Comparison of ENCODE assay signal across 9 cellular contexts in the genomic region with DNA sequence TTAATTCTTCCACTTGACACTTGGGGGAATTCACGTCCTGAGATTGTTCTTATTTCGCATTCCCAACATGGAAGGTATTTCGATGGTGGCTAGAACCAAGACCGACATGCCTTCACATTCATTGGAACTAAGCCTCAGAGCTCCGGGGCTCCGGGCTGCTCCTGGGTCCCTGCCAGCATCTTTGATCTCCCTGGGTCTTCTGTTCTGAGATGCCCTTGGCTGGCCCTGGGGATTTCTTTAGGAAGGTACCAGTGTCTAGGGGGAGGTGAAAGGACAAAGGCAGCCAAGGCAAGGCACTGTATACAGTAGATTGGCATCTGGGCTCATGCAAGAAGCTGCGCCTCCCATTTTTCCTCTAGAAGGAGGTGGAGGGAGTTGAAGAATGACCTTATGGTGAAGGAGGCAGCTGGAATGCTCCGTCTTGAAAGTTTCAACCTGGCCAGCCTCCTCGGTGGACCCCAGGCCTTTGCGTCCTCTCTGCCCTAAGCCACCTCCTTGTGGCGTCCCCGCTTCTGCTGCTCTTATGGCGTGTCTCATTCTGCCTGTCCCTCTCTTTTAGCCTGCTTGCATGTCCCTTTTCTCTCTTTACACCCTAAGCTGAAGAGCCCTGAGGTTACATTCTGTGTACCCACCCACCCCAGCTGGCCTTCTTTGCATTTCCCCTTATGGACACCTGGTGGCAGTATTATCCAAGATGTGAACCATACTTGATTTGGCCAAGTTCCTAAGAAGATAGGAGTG.
DNase-seq lines count a peak whose midpoint lies in the region; ATAC-seq, FAIRE-seq and TF ChIP-seq lines count a peak whose summit lies in the region.
"Had no signal": no experiment of that assay in that cellular context is flagged by ENCODE, and none has a peak within 500 bp of the region (broad histone marks: within the 10 kb centered on the region; RNA-seq: fewer than 3 reads in every experiment).

No MANE protein-coding gene starts in this region.

- TF ChIP-seq POLR2A in GM18505 (IDR thresholded peaks at IDR 0.05; ENCODE audit: borderline replicate concordance, extremely low read depth, insufficient read depth, insufficient read length): no peak

- H3K36me3 ChIP-seq in mucosa of descending colon (ENCODE audit: low read depth): no peaks in the 10 kb centered on the region

- ATAC-seq in mucosa of descending colon (peak; percentile 71), GM18505 (IDR thresholded peaks at IDR 0.05; ENCODE audit: unreplicated experiment) (no peak), HG03565 (IDR thresholded peaks at IDR 0.05; ENCODE audit: unreplicated experiment) (no peak)

- H3K4me1 Mint-ChIP-seq in activated naive CD4-positive, alpha-beta T cell treated with anti-CD3 and anti-CD28 coated beads for 36 hours (ENCODE audit: low read depth): no peaks in the 10 kb centered on the region
- peaks cover 54% of the 10 kb centered on the region for H3K4me1 Mint-ChIP-seq in endothelial cell (ENCODE audit: unreplicated experiment)

- no peak for FAIRE-seq in HTR-8/SVneo (lab: Jason Lieb, UNC)
- FAIRE-seq: colon had no signal

- no peaks in the 10 kb centered on the region for H3K9me3 Mint-ChIP-seq in activated naive CD4-positive, alpha-beta T cell treated with anti-CD3 and anti-CD28 coated beads for 36 hours
- H3K9me3 Mint-ChIP-seq in endothelial cell (ENCODE audit: unreplicated experiment): no peaks in the 10 kb centered on the region

- no peaks in the 10 kb centered on the region for H3K4me1 ChIP-seq in mucosa of descending colon (ENCODE audit: low read depth)

- no peaks in the 10 kb centered on the region for H3K36me3 Mint-ChIP-seq in activated naive CD4-positive, alpha-beta T cell treated with anti-CD3 and anti-CD28 coated beads for 36 hours (ENCODE audit: low read depth)
- peaks cover 79% of the 10 kb centered on the region for H3K36me3 Mint-ChIP-seq in endothelial cell (ENCODE audit: low read depth, unreplicated experiment)

- peak; percentile 73 for TF ChIP-seq CTCF in endothelial cell (IDR thresholded peaks at IDR 0.05; ENCODE audit: unreplicated experiment)
- TF ChIP-seq CTCF in mucosa of descending colon (IDR thresholded peaks at IDR 0.05): no peak

- intact Hi-C loops in activated naive CD4-positive, alpha-beta T cell treated with anti-CD3 and anti-CD28 coated beads for 36 hours (cut with micrococcal nuclease): loop anchor here (5.0 kb wide), 1 partner anchor 1217 kb away; no protein-coding TSS in a partner anchor
- intact Hi-C loops in mucosa of descending colon (cut with DNase I, micrococcal nuclease): no loop called here

- peak; percentile 44 for DNase-seq in activated naive CD4-positive, alpha-beta T cell treated with anti-CD3 and anti-CD28 coated beads for 36 hours
- no peak for DNase-seq in activated naive CD4-positive, alpha-beta T cell treated with Interleukin-2 at 50 U/mL for 16 hours
- DNase-seq in HTR-8/SVneo (ENCODE audit: insufficient read length, low spot score) (peak; percentile 67), RPMI7951 (ENCODE audit: low read depth) (peak; percentile 61), endothelial cell (ENCODE audit: low spot score) (peak; percentile 48), mucosa of descending colon (peak in 1 of 3 donors; percentile 34)

- no peaks in the 10 kb centered on the region for H3K9me3 ChIP-seq in mucosa of descending colon

- no peak overlapping the region for H3K27ac Mint-ChIP-seq in activated naive CD4-positive, alpha-beta T cell treated with anti-CD3 and anti-CD28 coated beads for 36 hours
- H3K27ac Mint-ChIP-seq in endothelial cell (ENCODE audit: unreplicated experiment): peak overlapping the region; percentile 92

- no peak overlapping the region for H3K4me3 ChIP-seq in mucosa of descending colon

- CTCF ChIA-PET in activated naive CD4-positive, alpha-beta T cell treated with anti-CD3 and anti-CD28 coated beads for 36 hours (lab: Charles Lee): interaction anchor here (0.7 to 1.7 kb wide), 3 partner anchors 11 to 71 kb away, joined by 3 to 6 read pairs (median 4); no protein-coding TSS in a partner anchor

- no peak overlapping the region for H3K4me3 Mint-ChIP-seq in activated naive CD4-positive, alpha-beta T cell treated with anti-CD3 and anti-CD28 coated beads for 36 hours
- peak overlapping the region; percentile 29 for H3K4me3 Mint-ChIP-seq in endothelial cell (ENCODE audit: unreplicated experiment)

- peaks cover 17% of the 10 kb centered on the region for H3K27me3 Mint-ChIP-seq in activated naive CD4-positive, alpha-beta T cell treated with anti-CD3 and anti-CD28 coated beads for 36 hours (ENCODE audit: low read depth)
- peaks cover 27% of the 10 kb centered on the region for H3K27me3 Mint-ChIP-seq in endothelial cell (ENCODE audit: unreplicated experiment)
